ENCODE assay signal across 1 cellular context in the genomic region with DNA sequence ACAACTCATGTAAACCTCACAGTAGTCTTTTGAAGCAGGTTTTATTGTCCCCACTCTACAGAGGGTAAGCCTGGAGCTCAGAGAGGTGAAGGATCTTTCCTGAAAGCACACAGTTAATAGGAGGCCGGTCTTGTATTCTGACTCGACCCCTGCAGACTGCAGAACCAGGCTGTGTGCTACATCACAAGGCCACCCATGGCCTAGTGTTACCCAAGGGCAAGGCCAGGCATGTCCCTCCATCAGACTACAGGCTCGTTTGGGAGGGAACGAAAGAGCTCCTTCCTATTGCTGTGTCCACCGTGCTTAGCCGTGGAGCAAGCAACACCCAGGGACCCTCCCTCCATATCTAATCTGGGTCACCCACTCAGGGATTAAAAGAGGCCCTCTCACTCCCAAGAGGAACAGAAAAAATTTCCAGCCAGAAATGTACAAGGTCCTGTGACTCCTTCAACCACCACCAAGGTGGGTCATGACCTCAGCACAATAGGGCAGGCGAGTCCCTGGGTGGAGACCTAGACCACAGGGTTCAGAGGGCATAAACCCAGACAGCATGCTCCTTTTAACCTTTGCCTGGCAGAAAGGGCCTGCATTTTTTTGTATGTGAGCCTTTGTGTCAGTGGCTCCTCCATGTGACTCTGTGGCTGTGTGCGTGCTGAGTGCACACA.
TF ChIP-seq lines count a peak whose summit lies in the region.

No MANE protein-coding gene starts in this region.

TF ChIP-seq in K562, 482 proteins besides CTCF, POLR2A, EP300 and RAD21:
- no peak for TF ChIP-seq ZBTB1 (CRISPR knock-in tag; IDR thresholded peaks at IDR 0.05; ENCODE audit: borderline replicate concordance, low read depth)
- TF ChIP-seq NR2C2 (CRISPR knock-in tag; IDR thresholded peaks at IDR 0.05): no peak
- peak; percentile 70 for TF ChIP-seq NR2C2 (tag; IDR thresholded peaks at IDR 0.05)
- TF ChIP-seq, protein P1, sequence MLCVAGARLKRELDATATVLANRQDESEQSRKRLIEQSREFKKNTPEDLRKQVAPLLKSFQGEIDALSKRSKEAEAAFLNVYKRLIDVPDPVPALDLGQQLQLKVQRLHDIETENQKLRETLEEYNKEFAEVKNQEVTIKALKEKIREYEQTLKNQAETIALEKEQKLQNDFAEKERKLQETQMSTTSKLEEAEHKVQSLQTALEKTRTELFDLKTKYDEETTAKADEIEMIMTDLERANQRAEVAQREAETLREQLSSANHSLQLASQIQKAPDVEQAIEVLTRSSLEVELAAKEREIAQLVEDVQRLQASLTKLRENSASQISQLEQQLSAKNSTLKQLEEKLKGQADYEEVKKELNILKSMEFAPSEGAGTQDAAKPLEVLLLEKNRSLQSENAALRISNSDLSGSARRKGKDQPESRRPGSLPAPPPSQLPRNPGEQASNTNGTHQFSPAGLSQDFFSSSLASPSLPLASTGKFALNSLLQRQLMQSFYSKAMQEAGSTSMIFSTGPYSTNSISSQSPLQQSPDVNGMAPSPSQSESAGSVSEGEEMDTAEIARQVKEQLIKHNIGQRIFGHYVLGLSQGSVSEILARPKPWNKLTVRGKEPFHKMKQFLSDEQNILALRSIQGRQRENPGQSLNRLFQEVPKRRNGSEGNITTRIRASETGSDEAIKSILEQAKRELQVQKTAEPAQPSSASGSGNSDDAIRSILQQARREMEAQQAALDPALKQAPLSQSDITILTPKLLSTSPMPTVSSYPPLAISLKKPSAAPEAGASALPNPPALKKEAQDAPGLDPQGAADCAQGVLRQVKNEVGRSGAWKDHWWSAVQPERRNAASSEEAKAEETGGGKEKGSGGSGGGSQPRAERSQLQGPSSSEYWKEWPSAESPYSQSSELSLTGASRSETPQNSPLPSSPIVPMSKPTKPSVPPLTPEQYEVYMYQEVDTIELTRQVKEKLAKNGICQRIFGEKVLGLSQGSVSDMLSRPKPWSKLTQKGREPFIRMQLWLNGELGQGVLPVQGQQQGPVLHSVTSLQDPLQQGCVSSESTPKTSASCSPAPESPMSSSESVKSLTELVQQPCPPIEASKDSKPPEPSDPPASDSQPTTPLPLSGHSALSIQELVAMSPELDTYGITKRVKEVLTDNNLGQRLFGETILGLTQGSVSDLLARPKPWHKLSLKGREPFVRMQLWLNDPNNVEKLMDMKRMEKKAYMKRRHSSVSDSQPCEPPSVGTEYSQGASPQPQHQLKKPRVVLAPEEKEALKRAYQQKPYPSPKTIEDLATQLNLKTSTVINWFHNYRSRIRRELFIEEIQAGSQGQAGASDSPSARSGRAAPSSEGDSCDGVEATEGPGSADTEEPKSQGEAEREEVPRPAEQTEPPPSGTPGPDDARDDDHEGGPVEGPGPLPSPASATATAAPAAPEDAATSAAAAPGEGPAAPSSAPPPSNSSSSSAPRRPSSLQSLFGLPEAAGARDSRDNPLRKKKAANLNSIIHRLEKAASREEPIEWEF (CRISPR knock-in tag; IDR thresholded peaks at IDR 0.05): no peak
- peak in 1 of 2 experiments; percentile 48; a peak in 2 of 4 replicates for TF ChIP-seq HDAC1 (IDR thresholded peaks at IDR 0.05)
- TF ChIP-seq, protein P2, sequence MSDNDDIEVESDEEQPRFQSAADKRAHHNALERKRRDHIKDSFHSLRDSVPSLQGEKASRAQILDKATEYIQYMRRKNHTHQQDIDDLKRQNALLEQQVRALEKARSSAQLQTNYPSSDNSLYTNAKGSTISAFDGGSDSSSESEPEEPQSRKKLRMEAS (CRISPR knock-in tag; IDR thresholded peaks at IDR 0.05): 0 out of 2 replicates have a peak, but pooled peaks have one; percentile 39
- TF ChIP-seq TAL1 (IDR thresholded peaks at IDR 0.05): 0 out of 2 replicates have a peak, but pooled peaks have one; percentile 13
- 0 out of 2 replicates have a peak, but pooled peaks have one; percentile 24 for TF ChIP-seq DPF2 (IDR thresholded peaks at IDR 0.05)
- peak; percentile 73 for TF ChIP-seq CBFA2T3 (IDR thresholded peaks at IDR 0.05)
- TF ChIP-seq SMAD4 (CRISPR knock-in tag; conservative IDR thresholded peaks at IDR 0.05): peak; percentile 62
- peak; percentile 33; the same call in 1 of the 2 replicates for TF ChIP-seq TCF3 (CRISPR knock-in tag; IDR thresholded peaks at IDR 0.05)
- peak; percentile 59; the same call in 1 of the 2 replicates for TF ChIP-seq NCOR1 (IDR thresholded peaks at IDR 0.05)
- 0 out of 2 replicates have a peak, but pooled peaks have one; percentile 30 for TF ChIP-seq NFE2 (IDR thresholded peaks at IDR 0.05; ENCODE audit: low read depth)
- TF ChIP-seq ZFX (CRISPR knock-in tag; IDR thresholded peaks at IDR 0.05): 0 out of 2 replicates have a peak, but pooled peaks have one; percentile 13
- TF ChIP-seq, protein P3, sequence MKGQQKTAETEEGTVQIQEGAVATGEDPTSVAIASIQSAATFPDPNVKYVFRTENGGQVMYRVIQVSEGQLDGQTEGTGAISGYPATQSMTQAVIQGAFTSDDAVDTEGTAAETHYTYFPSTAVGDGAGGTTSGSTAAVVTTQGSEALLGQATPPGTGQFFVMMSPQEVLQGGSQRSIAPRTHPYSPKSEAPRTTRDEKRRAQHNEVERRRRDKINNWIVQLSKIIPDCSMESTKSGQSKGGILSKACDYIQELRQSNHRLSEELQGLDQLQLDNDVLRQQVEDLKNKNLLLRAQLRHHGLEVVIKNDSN (CRISPR knock-in tag; IDR thresholded peaks at IDR 0.05): no peak
- peak; percentile 57 for TF ChIP-seq SOX6 (IDR thresholded peaks at IDR 0.05)
- 0 out of 2 replicates have a peak, but pooled peaks have one; percentile 15 for TF ChIP-seq ARID1B (IDR thresholded peaks at IDR 0.05)
- TF ChIP-seq RCOR1 (IDR thresholded peaks at IDR 0.05; ENCODE audit: borderline replicate concordance in 1 of 2, low read depth in 2 of 2, low read length in 2 of 2): peak in 1 of 2 experiments; percentile 83; a peak in 2 of 4 replicates
- peak; percentile 66 for TF ChIP-seq BHLHE40 (IDR thresholded peaks at IDR 0.05; ENCODE audit: low read length)
- no peak for TF ChIP-seq MXI1 (IDR thresholded peaks at IDR 0.05; ENCODE audit: low read depth, low read length)
- TF ChIP-seq, protein P4, sequence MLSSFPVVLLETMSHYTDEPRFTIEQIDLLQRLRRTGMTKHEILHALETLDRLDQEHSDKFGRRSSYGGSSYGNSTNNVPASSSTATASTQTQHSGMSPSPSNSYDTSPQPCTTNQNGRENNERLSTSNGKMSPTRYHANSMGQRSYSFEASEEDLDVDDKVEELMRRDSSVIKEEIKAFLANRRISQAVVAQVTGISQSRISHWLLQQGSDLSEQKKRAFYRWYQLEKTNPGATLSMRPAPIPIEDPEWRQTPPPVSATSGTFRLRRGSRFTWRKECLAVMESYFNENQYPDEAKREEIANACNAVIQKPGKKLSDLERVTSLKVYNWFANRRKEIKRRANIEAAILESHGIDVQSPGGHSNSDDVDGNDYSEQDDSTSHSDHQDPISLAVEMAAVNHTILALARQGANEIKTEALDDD (IDR thresholded peaks at IDR 0.05): 0 out of 2 replicates have a peak, but pooled peaks have one; percentile 14
- TF ChIP-seq CBFA2T2 (conservative IDR thresholded peaks at IDR 0.05): peak; percentile 36; the same call in 1 of the 2 replicates
- no peak for TF ChIP-seq SUPT5H (IDR thresholded peaks at IDR 0.05)
- no peak for TF ChIP-seq JUND (IDR thresholded peaks at IDR 0.05; ENCODE audit: borderline replicate concordance, low read depth, low read length)
- TF ChIP-seq JUND (tag; IDR thresholded peaks at IDR 0.05; ENCODE audit: borderline replicate concordance, low read depth, low read length): 0 out of 3 replicates have a peak, but pooled peaks have one; percentile 3
- peak; percentile 70 for TF ChIP-seq NR2C1 (IDR thresholded peaks at IDR 0.05)
- TF ChIP-seq NR2C1 (tag; IDR thresholded peaks at IDR 0.05): peak; percentile 80
- peak; percentile 90 to 92 for TF ChIP-seq KDM1A (IDR thresholded peaks at IDR 0.05)
- TF ChIP-seq ETV1 (tag; conservative IDR thresholded peaks at IDR 0.05; ENCODE audit: low read depth): no peak
